Comparison of ENCODE assay signal across 28 cellular contexts in the genomic region with DNA sequence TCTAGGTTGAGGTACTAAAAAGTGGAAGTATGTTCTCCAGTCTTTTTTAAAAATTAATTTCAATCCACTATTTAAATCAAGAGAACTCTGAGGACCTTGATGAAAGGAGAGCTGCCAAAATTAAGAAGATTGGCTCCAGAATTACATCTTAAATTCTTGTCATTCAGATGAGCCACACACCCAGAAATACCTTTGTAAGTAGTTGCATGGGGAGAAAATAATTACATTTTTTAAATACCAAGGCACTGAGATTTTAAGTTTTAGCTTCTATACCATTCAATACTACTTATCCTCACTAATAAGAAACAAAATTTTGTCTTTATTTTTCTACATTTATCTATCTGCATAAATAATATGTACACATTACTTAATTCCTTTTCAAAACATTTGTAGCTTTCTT.
"Had no signal": no experiment of that assay in that cellular context is flagged by ENCODE, and none has a peak within 500 bp of the region (broad histone marks: within the 10 kb centered on the region; RNA-seq: fewer than 3 reads in every experiment).

No MANE protein-coding gene starts in this region.

- H3K36me3 Mint-ChIP-seq: activated CD4-positive, alpha-beta memory T cell treated with anti-CD3 and anti-CD28 coated beads for 36 hours; activated CD8-positive, alpha-beta memory T cell treated with anti-CD3 and anti-CD28 coated beads, Interleukin-2, amount 10 ng/mL, durations not matched to agents 7 days and 5 days; activated naive CD4-positive, alpha-beta T cell treated with anti-CD3 and anti-CD28 coated beads, Interleukin-2, amount 50 U/mL, for 24 hours; activated naive CD8-positive, alpha-beta T cell treated with anti-CD3 and anti-CD28 coated beads for 36 hours had no signal

- H3K27me3 Mint-ChIP-seq: activated CD4-positive, alpha-beta memory T cell treated with anti-CD3 and anti-CD28 coated beads for 36 hours; activated CD4-positive, alpha-beta T cell treated with anti-CD3 and anti-CD28 coated beads for 36 hours; activated CD4-positive, alpha-beta T cell treated with anti-CD3 and anti-CD28 coated beads, Interleukin-2, amount 10 ng/mL, durations not matched to agents 24 days and 14 days; activated CD8-positive, alpha-beta memory T cell treated with anti-CD3 and anti-CD28 coated beads, Interleukin-2, amount 10 ng/mL, durations not matched to agents 7 days and 5 days; activated naive CD4-positive, alpha-beta T cell treated with anti-CD3 and anti-CD28 coated beads, Interleukin-2, amount 50 U/mL, for 24 hours; activated naive CD8-positive, alpha-beta T cell treated with anti-CD3 and anti-CD28 coated beads for 36 hours; activated naive CD8-positive, alpha-beta T cell treated with anti-CD3 and anti-CD28 coated beads, Interleukin-2, amount 50 U/mL, for 24 hours had no signal

- DNase-seq: activated CD4-positive, alpha-beta memory T cell treated with anti-CD3 and anti-CD28 coated beads for 36 hours; activated CD4-positive, alpha-beta T cell treated with anti-CD3 and anti-CD28 coated beads for 36 hours; activated CD4-positive, alpha-beta T cell treated with anti-CD3 and anti-CD28 coated beads, Interleukin-2, amount 10 ng/mL, durations not matched to agents 24 days and 14 days; activated CD4-positive, CD25-positive, alpha-beta regulatory T cell; activated CD4-positive, CD25-positive, alpha-beta regulatory T cell treated with anti-CD3 and anti-CD28 coated beads, Interleukin-2, amount 50 U/mL, for 72 hours; activated CD8-positive, alpha-beta memory T cell treated with anti-CD3 and anti-CD28 coated beads, Interleukin-2, amount 10 ng/mL, durations not matched to agents 7 days and 5 days; activated CD8-positive, alpha-beta memory T cell treated with anti-CD3 and anti-CD28 coated beads, Interleukin-2, amount 50 U/mL, for 4 hours; activated CD8-positive, alpha-beta T cell treated with anti-CD3 and anti-CD28 coated beads, Interleukin-2, amount 10 ng/mL, durations not matched to agents 7 days and 5 days; activated effector memory CD4-positive, alpha-beta T cell treated with anti-CD3 and anti-CD28 coated beads, Interleukin-2, amount 50 U/mL, for 16 hours; activated naive CD4-positive, alpha-beta T cell treated with anti-CD3 and anti-CD28 coated beads for 36 hours; activated naive CD8-positive, alpha-beta T cell treated with anti-CD3 and anti-CD28 coated beads for 36 hours; activated naive CD8-positive, alpha-beta T cell treated with anti-CD3 and anti-CD28 coated beads, Interleukin-2, amount 50 U/mL, for 24 hours; activated T-cell treated with anti-CD3 and anti-CD28 coated beads, Interleukin-2, amount 50 U/mL, for 1 hour; activated T-cell treated with anti-CD3 and anti-CD28 coated beads, Interleukin-2, amount 50 U/mL, for 48 hours; adrenal gland; amygdala; aorta; body of pancreas; caudate nucleus; cortex of kidney; effector CD8-positive, alpha-beta T cell; esophagus squamous epithelium; foreskin melanocyte; T-helper 2 cell had no signal

- H3K4me1 Mint-ChIP-seq: activated CD4-positive, alpha-beta T cell treated with anti-CD3 and anti-CD28 coated beads for 36 hours; activated CD4-positive, alpha-beta T cell treated with anti-CD3 and anti-CD28 coated beads, Interleukin-2, amount 10 ng/mL, durations not matched to agents 24 days and 14 days; activated CD8-positive, alpha-beta memory T cell treated with anti-CD3 and anti-CD28 coated beads, Interleukin-2, amount 10 ng/mL, durations not matched to agents 7 days and 5 days; activated naive CD4-positive, alpha-beta T cell treated with anti-CD3 and anti-CD28 coated beads, Interleukin-2, amount 50 U/mL, for 24 hours; activated naive CD8-positive, alpha-beta T cell treated with anti-CD3 and anti-CD28 coated beads for 36 hours; activated naive CD8-positive, alpha-beta T cell treated with anti-CD3 and anti-CD28 coated beads, Interleukin-2, amount 50 U/mL, for 24 hours had no signal

- H3K9me3 Mint-ChIP-seq: activated CD4-positive, alpha-beta T cell treated with anti-CD3 and anti-CD28 coated beads, Interleukin-2, amount 10 ng/mL, durations not matched to agents 24 days and 14 days; activated naive CD4-positive, alpha-beta T cell treated with anti-CD3 and anti-CD28 coated beads, Interleukin-2, amount 50 U/mL, for 24 hours; activated naive CD8-positive, alpha-beta T cell treated with anti-CD3 and anti-CD28 coated beads for 36 hours; activated T-helper 1 cell treated with anti-CD3 and anti-CD28 coated beads, Interleukin-12 subunit alpha, Interleukin-12 subunit beta, Interleukin-2, Interleukin-4 antibody, amounts not matched to agents 30 ng/mL and 10 ng/mL and 1 ng/mL, durations not matched to agents 14 hours and 24 hours and 36 hours; activated T-helper 2 cell treated with anti-CD3 and anti-CD28 coated beads, Interferon-gamma antibody, Interleukin-2, Interleukin-4, amounts not matched to agents 10 μg/mL and 5 μg/mL and 100 μg/mL, durations not matched to agents 14 hours and 24 hours and 36 hours had no signal

- ATAC-seq: activated CD4-positive, alpha-beta T cell treated with anti-CD3 and anti-CD28 coated beads for 36 hours; activated CD8-positive, alpha-beta memory T cell treated with anti-CD3 and anti-CD28 coated beads, Interleukin-2, amount 10 ng/mL, durations not matched to agents 7 days and 5 days; activated CD8-positive, alpha-beta T cell treated with anti-CD3 and anti-CD28 coated beads, Interleukin-2, amount 10 ng/mL, durations not matched to agents 7 days and 5 days; activated naive CD8-positive, alpha-beta T cell treated with anti-CD3 and anti-CD28 coated beads, Interleukin-2, amount 50 U/mL, for 24 hours; body of pancreas; gastroesophageal sphincter had no signal

- H3K4me3 Mint-ChIP-seq: activated CD4-positive, alpha-beta memory T cell treated with anti-CD3 and anti-CD28 coated beads for 36 hours; activated CD4-positive, alpha-beta T cell treated with anti-CD3 and anti-CD28 coated beads for 36 hours; activated CD4-positive, alpha-beta T cell treated with anti-CD3 and anti-CD28 coated beads, Interleukin-2, amount 10 ng/mL, durations not matched to agents 24 days and 14 days; activated CD8-positive, alpha-beta memory T cell treated with anti-CD3 and anti-CD28 coated beads, Interleukin-2, amount 10 ng/mL, durations not matched to agents 7 days and 5 days; activated CD8-positive, alpha-beta T cell treated with anti-CD3 and anti-CD28 coated beads, Interleukin-2, amount 10 ng/mL, durations not matched to agents 7 days and 5 days; activated naive CD4-positive, alpha-beta T cell treated with anti-CD3 and anti-CD28 coated beads for 36 hours; activated naive CD4-positive, alpha-beta T cell treated with anti-CD3 and anti-CD28 coated beads, Interleukin-2, amount 50 U/mL, for 24 hours; activated naive CD8-positive, alpha-beta T cell treated with anti-CD3 and anti-CD28 coated beads for 36 hours; activated naive CD8-positive, alpha-beta T cell treated with anti-CD3 and anti-CD28 coated beads, Interleukin-2, amount 50 U/mL, for 24 hours; activated T-helper 1 cell treated with anti-CD3 and anti-CD28 coated beads, Interleukin-12 subunit alpha, Interleukin-12 subunit beta, Interleukin-2, Interleukin-4 antibody, amounts not matched to agents 30 ng/mL and 10 ng/mL and 1 ng/mL, durations not matched to agents 14 hours and 24 hours and 36 hours had no signal

- H3K27ac Mint-ChIP-seq: activated CD4-positive, alpha-beta memory T cell treated with anti-CD3 and anti-CD28 coated beads for 36 hours; activated CD4-positive, alpha-beta T cell treated with anti-CD3 and anti-CD28 coated beads for 36 hours; activated CD4-positive, alpha-beta T cell treated with anti-CD3 and anti-CD28 coated beads, Interleukin-2, amount 10 ng/mL, durations not matched to agents 24 days and 14 days; activated CD8-positive, alpha-beta memory T cell treated with anti-CD3 and anti-CD28 coated beads, Interleukin-2, amount 10 ng/mL, durations not matched to agents 7 days and 5 days; activated CD8-positive, alpha-beta T cell treated with anti-CD3 and anti-CD28 coated beads, Interleukin-2, amount 10 ng/mL, durations not matched to agents 7 days and 5 days; activated naive CD4-positive, alpha-beta T cell treated with anti-CD3 and anti-CD28 coated beads for 36 hours; activated naive CD4-positive, alpha-beta T cell treated with anti-CD3 and anti-CD28 coated beads, Interleukin-2, amount 50 U/mL, for 24 hours; activated naive CD8-positive, alpha-beta T cell treated with anti-CD3 and anti-CD28 coated beads for 36 hours; activated naive CD8-positive, alpha-beta T cell treated with anti-CD3 and anti-CD28 coated beads, Interleukin-2, amount 50 U/mL, for 24 hours; activated T-helper 1 cell treated with anti-CD3 and anti-CD28 coated beads, Interleukin-12 subunit alpha, Interleukin-12 subunit beta, Interleukin-2, Interleukin-4 antibody, amounts not matched to agents 30 ng/mL and 10 ng/mL and 1 ng/mL, durations not matched to agents 14 hours and 24 hours and 36 hours; activated T-helper 2 cell treated with anti-CD3 and anti-CD28 coated beads, Interferon-gamma antibody, Interleukin-2, Interleukin-4, amounts not matched to agents 10 μg/mL and 5 μg/mL and 100 μg/mL, durations not matched to agents 14 hours and 24 hours and 36 hours had no signal
